4 cellular contexts compared by ENCODE assay signal in genomic region chr1:239918633-239919032, GRCh38.
"Had no signal": no experiment of that assay in that cellular context is flagged by ENCODE, and none has a peak within 500 bp of the region (broad histone marks: within the 10 kb centered on the region; RNA-seq: fewer than 3 reads in every experiment).

No MANE protein-coding gene starts in this region.

- H3K4me3 Mint-ChIP-seq: GM23338, H9 had no signal

- ATAC-seq: GM23338 had no signal

- H3K9me3 Mint-ChIP-seq: GM23338, H9 had no signal

- DNase-seq: H9, HCEC 1CT, IMR-90 had no signal

- H3K4me2 ChIP-seq: GM23338 had no signal

- H3K4me3 ChIP-seq: GM23338 had no signal

- H2AFZ ChIP-seq: GM23338 had no signal

- H3K27ac Mint-ChIP-seq: GM23338, H9 had no signal
